8 cellular contexts compared by ENCODE assay signal in the genomic region with DNA sequence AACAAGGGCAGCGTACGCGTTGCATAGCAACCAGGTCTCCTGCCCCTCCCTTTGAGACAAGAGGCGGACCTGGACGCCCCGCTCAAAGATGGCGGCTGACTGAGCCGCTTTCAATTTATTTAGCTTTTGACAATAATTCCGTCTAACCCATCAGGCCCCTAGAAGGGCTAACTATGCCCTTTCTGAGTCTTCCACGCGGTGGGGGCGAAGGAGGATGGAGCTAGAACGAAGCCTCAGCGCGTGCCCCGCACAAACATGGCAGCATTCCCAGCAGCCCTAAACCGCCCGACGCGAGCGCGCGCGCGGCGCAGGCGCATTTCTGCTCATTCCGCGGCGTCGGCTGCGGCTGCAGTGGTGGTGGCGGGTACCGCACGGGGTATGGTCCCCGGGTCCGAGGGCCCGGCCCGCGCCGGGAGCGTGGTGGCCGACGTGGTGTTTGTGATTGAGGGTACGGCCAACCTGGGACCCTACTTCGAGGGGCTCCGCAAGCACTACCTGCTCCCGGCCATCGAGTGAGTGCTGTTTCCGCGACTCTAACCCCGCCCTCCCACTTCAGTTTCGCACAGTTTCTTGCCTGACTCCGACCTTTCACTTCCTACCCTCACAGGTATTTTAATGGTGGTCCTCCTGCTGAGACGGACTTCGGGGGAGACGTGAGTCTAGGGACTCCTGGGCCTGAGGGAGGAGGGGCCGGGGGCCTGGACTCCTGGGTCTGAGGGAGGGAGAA. TPM values are rescaled to one million over a fixed set of nuclear protein-coding genes. Genes with fewer than 3 reads are reported as not detected.
DNase-seq lines count a peak whose midpoint lies in the region; ATAC-seq and TF ChIP-seq lines count a peak whose summit lies in the region.

A gene (plus strand): TSS at position 326 of the 727 bp plus-strand sequence. CDS start 53 bp downstream, at position 379.

- peak within 1 kb of the TSS; percentile 90 to 99 (median 98) for H3K4me3 Mint-ChIP-seq in CD4-positive, CD25-positive, alpha-beta regulatory T cell
- peak within 1 kb of the TSS; percentile 88 for H3K4me3 Mint-ChIP-seq in activated CD8-positive, alpha-beta T cell treated with anti-CD3 and anti-CD28 coated beads, Interleukin-2, amount 10 ng/mL, durations not matched to agents 7 days and 5 days

- peaks cover 7% of the 10 kb centered on the region for H3K36me3 ChIP-seq in CD4-positive, CD25-positive, alpha-beta regulatory T cell (ENCODE audit: control insufficient read depth, insufficient read depth, low read length)
- H3K36me3 ChIP-seq in ectodermal cell (ENCODE audit: control insufficient read depth, insufficient read depth, low read length) = peaks cover 9% of the 10 kb centered on the region
- peaks cover 11% of the 10 kb centered on the region for H3K36me3 ChIP-seq in lower lobe of right lung

- H3K4me3 ChIP-seq in CD4-positive, CD25-positive, alpha-beta regulatory T cell (ENCODE audit: low read depth, low read length) = peak within 1 kb of the TSS; percentile 89
- H3K4me3 ChIP-seq in ectodermal cell (ENCODE audit: insufficient read depth, low read depth, low read length) = peak within 1 kb of the TSS; percentile 99
- H3K4me3 ChIP-seq in lower lobe of right lung = peak within 1 kb of the TSS; percentile 72

- 0% methylated on average over 58 of the region's 58 CpGs for WGBS in ectodermal cell, 2 experiments

- H3K27me3 Mint-ChIP-seq in CD4-positive, CD25-positive, alpha-beta regulatory T cell = no peaks in the 10 kb centered on the region
- peaks cover 2% of the 10 kb centered on the region for H3K27me3 Mint-ChIP-seq in activated CD8-positive, alpha-beta T cell treated with anti-CD3 and anti-CD28 coated beads, Interleukin-2, amount 10 ng/mL, durations not matched to agents 7 days and 5 days (ENCODE audit: low read depth)

- peak within 1 kb of the TSS; percentile 94 to 100 (median 100) for H3K27ac Mint-ChIP-seq in CD4-positive, CD25-positive, alpha-beta regulatory T cell
- peak within 1 kb of the TSS; percentile 96 for H3K27ac Mint-ChIP-seq in activated CD8-positive, alpha-beta T cell treated with anti-CD3 and anti-CD28 coated beads, Interleukin-2, amount 10 ng/mL, durations not matched to agents 7 days and 5 days

- ATAC-seq in CD4-positive, CD25-positive, alpha-beta regulatory T cell (ENCODE audit: low read depth in 2 of 2) = peak; percentile 66 to 68
- ATAC-seq in GM19372 (IDR thresholded peaks at IDR 0.05; ENCODE audit: low read depth, unreplicated experiment) = peak; percentile 58
- ATAC-seq in HG03558 (IDR thresholded peaks at IDR 0.05; ENCODE audit: extremely low read depth, unreplicated experiment) = peak; percentile 39
- peak; percentile 62 for ATAC-seq in activated CD8-positive, alpha-beta T cell treated with anti-CD3 and anti-CD28 coated beads, Interleukin-2, amount 10 ng/mL, durations not matched to agents 7 days and 5 days
- peak; percentile 87 to 90 for ATAC-seq in lower lobe of right lung

- no peaks in the 10 kb centered on the region for H3K9me3 Mint-ChIP-seq in CD4-positive, CD25-positive, alpha-beta regulatory T cell
- H3K9me3 Mint-ChIP-seq in activated CD8-positive, alpha-beta T cell treated with anti-CD3 and anti-CD28 coated beads, Interleukin-2, amount 10 ng/mL, durations not matched to agents 7 days and 5 days (ENCODE audit: insufficient read depth) = no peaks in the 10 kb centered on the region

- intact Hi-C loops in lower lobe of right lung (cut with DNase I) = no loop called here

- H3K36me3 Mint-ChIP-seq in CD4-positive, CD25-positive, alpha-beta regulatory T cell = peaks cover 2% of the 10 kb centered on the region
- peaks cover 17% of the 10 kb centered on the region for H3K36me3 Mint-ChIP-seq in activated CD8-positive, alpha-beta T cell treated with anti-CD3 and anti-CD28 coated beads, Interleukin-2, amount 10 ng/mL, durations not matched to agents 7 days and 5 days (ENCODE audit: low read depth)

- H3K27me3 ChIP-seq in CD4-positive, CD25-positive, alpha-beta regulatory T cell (ENCODE audit: control insufficient read depth, insufficient read depth, low read length) = no peaks in the 10 kb centered on the region
- H3K27me3 ChIP-seq in ectodermal cell (ENCODE audit: control insufficient read depth, insufficient read depth, low read length, poor library complexity, severe bottlenecking) = no peaks in the 10 kb centered on the region
- H3K27me3 ChIP-seq in lower lobe of right lung (ENCODE audit: low read depth) = no peaks in the 10 kb centered on the region

- POLR2A ChIA-PET in activated CD8-positive, alpha-beta T cell treated with anti-CD3 and anti-CD28 coated beads, Interleukin-2, amount 10 ng/mL, durations not matched to agents 7 days and 5 days (lab: Charles Lee) = interaction anchor here (0.7 to 1.9 kb wide), 5 partner anchors 8 to 101 kb away, joined by 3 to 12 read pairs (median 3); a partner anchor contains a TSS

- peak; percentile 42 for TF ChIP-seq CTCF in lower lobe of right lung (IDR thresholded peaks at IDR 0.05)

- H3K27ac ChIP-seq in CD4-positive, CD25-positive, alpha-beta regulatory T cell (ENCODE audit: insufficient read depth, low read length, poor library complexity, severe bottlenecking) = peak within 1 kb of the TSS; percentile 98
- H3K27ac ChIP-seq in ectodermal cell (ENCODE audit: insufficient read depth, low read depth, low read length, poor library complexity, severe bottlenecking) (peak within 1 kb of the TSS; percentile 94), lower lobe of right lung (peak within 1 kb of the TSS; percentile 96)

- peaks cover 11 to 48% (median 24%) of the 10 kb centered on the region in 4 donors for H3K4me1 Mint-ChIP-seq in CD4-positive, CD25-positive, alpha-beta regulatory T cell
- peaks cover 28% of the 10 kb centered on the region for H3K4me1 Mint-ChIP-seq in activated CD8-positive, alpha-beta T cell treated with anti-CD3 and anti-CD28 coated beads, Interleukin-2, amount 10 ng/mL, durations not matched to agents 7 days and 5 days (ENCODE audit: low read depth)

- H3K9me3 ChIP-seq in CD4-positive, CD25-positive, alpha-beta regulatory T cell (ENCODE audit: control insufficient read depth in 2 of 2, low read length in 2 of 2) = no peaks in the 10 kb centered on the region
- no peaks in the 10 kb centered on the region for H3K9me3 ChIP-seq in ectodermal cell (ENCODE audit: control insufficient read depth, low read length)
- no peaks in the 10 kb centered on the region for H3K9me3 ChIP-seq in lower lobe of right lung

- DNase-seq in CD4-positive, CD25-positive, alpha-beta regulatory T cell = peak; percentile 82 to 95 (median 92)
- DNase-seq in NCI-H748 treated with DMSO at 0.1 percent for 48 hours (lab: John Stamatoyannopoulos, UW) (peak; percentile 92), lower lobe of right lung (peak; percentile 91)
- DNase-seq in activated CD8-positive, alpha-beta T cell treated with anti-CD3 and anti-CD28 coated beads, Interleukin-2, amount 10 ng/mL, durations not matched to agents 7 days and 5 days = peak; percentile 88
- peak; percentile 71 to 82 (median 76) for DNase-seq in stimulated activated CD4-positive, alpha-beta T cell treated with anti-CD3 and anti-CD28 coated beads, TNF-alpha, amount 100 ng/mL, for 24 hours (ENCODE audit: low read depth in 3 of 3)

- peaks cover 29% of the 10 kb centered on the region for H3K4me1 ChIP-seq in CD4-positive, CD25-positive, alpha-beta regulatory T cell (ENCODE audit: control insufficient read depth, insufficient read depth, low read length, poor library complexity, severe bottlenecking)
- H3K4me1 ChIP-seq in ectodermal cell (ENCODE audit: control insufficient read depth, insufficient read depth, low read length) (peaks cover 6% of the 10 kb centered on the region), lower lobe of right lung (peaks cover 20% of the 10 kb centered on the region)

- CTCF ChIA-PET in activated CD8-positive, alpha-beta T cell treated with anti-CD3 and anti-CD28 coated beads, Interleukin-2, amount 10 ng/mL, durations not matched to agents 7 days and 5 days (lab: Charles Lee) = interaction anchor here (0.9 to 1.8 kb wide), 2 partner anchors 31 to 32 kb away, joined by 3 to 6 read pairs; a partner anchor contains a TSS

RNA-seq across cellular contexts. Expression of the gene that starts here (rescaled TPM):
- 67.9 TPM for total RNA-seq in CD4-positive, CD25-positive, alpha-beta regulatory T cell
- polyA plus RNA-seq in CD4-positive, CD25-positive, alpha-beta regulatory T cell = 10 to 100 TPM; 12.7 to 23.6 (median 19.9) TPM
- total RNA-seq in activated CD8-positive, alpha-beta T cell treated with anti-CD3 and anti-CD28 coated beads, Interleukin-2, amount 10 ng/mL, durations not matched to agents 7 days and 5 days = 10 to 100 TPM; 59.9 to 62.2 TPM
- 96.9 TPM for polyA plus RNA-seq in ectodermal cell (2013, experiment 1 of 4)
- polyA plus RNA-seq in ectodermal cell (2013, experiment 2 of 4) = 94.0 TPM
- polyA plus RNA-seq in ectodermal cell (2013, experiment 3 of 4) = 85.4 TPM
- polyA plus RNA-seq in ectodermal cell (2013, experiment 4 of 4) = 89.4 TPM
- total RNA-seq in lower lobe of right lung = 65.8 TPM

Comparison
In these comparisons a context has a peak if more than half of its experiments do, and no peak if none do; other contexts are left out.
1. Peak in every context shown above with its lines: DNase-seq, ATAC-seq, H3K4me3 ChIP-seq and H3K27ac ChIP-seq.